ENCODE assay signal across 8 cellular contexts in genomic region chr20:3156811-3157619, GRCh38. TPM values are rescaled to one million over a fixed set of nuclear protein-coding genes. Genes with fewer than 3 reads are reported as not detected.
DNase-seq lines count a peak whose midpoint lies in the region; ATAC-seq and TF ChIP-seq lines count a peak whose summit lies in the region.

No MANE protein-coding gene starts in this region.

- peak overlapping the region in 1 of 4 donors; percentile 79 for H3K4me3 ChIP-seq in upper lobe of left lung

- H3K27ac Mint-ChIP-seq in endothelial cell (ENCODE audit: unreplicated experiment) = no peak overlapping the region

- no peaks in the 10 kb centered on the region for H3K27me3 ChIP-seq in upper lobe of left lung

- H3K4me1 ChIP-seq in upper lobe of left lung = peaks cover 27 to 50% (median 36%) of the 10 kb centered on the region in 4 donors

- H3K36me3 Mint-ChIP-seq in endothelial cell (ENCODE audit: low read depth, unreplicated experiment) = no peaks in the 10 kb centered on the region

- H3K9me3 Mint-ChIP-seq in endothelial cell (ENCODE audit: unreplicated experiment) = no peaks in the 10 kb centered on the region

- WGBS in upper lobe of left lung, 2 donors = 54 to 56% methylated on average over 8 of the region's 8 CpGs

- ATAC-seq in GM19467 (IDR thresholded peaks at IDR 0.05; ENCODE audit: unreplicated experiment) (peak; percentile 47), upper lobe of left lung (ENCODE audit: low FRiP score in 2 of 2) (no peak)

- peaks cover 0 to 27% (median 5%) of the 10 kb centered on the region in 4 donors for H3K36me3 ChIP-seq in upper lobe of left lung

- H3K27me3 Mint-ChIP-seq in endothelial cell (ENCODE audit: unreplicated experiment) = peaks cover 4% of the 10 kb centered on the region

- no peaks in the 10 kb centered on the region for H3K9me3 ChIP-seq in upper lobe of left lung

- no peak for TF ChIP-seq POLR2A in upper lobe of left lung (IDR thresholded peaks at IDR 0.05)

- H3K4me3 Mint-ChIP-seq in endothelial cell (ENCODE audit: unreplicated experiment) = peak overlapping the region; percentile 97

- DNase-seq in CD1c-positive myeloid dendritic cell (ENCODE audit: extremely low spot score) (peak; percentile 61), Kasumi-1 (lab: John Stamatoyannopoulos, UW) (peak; percentile 15 to 33), endothelial cell (ENCODE audit: low spot score) (no peak), upper lobe of left lung (peak in 1 of 2 donors; percentile 45), activated gamma-delta T cell treated with Interleukin-2 at 50 U/mL for 16 hours (no peak), SW480 (ENCODE audit: low spot score) (no peak)
- DNase-seq in activated CD8-positive, alpha-beta memory T cell treated with anti-CD3 and anti-CD28 coated beads, Interleukin-2, amount 50 U/mL, for 48 hours = no peak

- H3K4me1 Mint-ChIP-seq in endothelial cell (ENCODE audit: unreplicated experiment) = peaks cover 19% of the 10 kb centered on the region

- H3K27ac ChIP-seq in upper lobe of left lung = peak overlapping the region in 3 of 4 donors; percentile 26 to 90 (median 46)

- TF ChIP-seq CTCF in endothelial cell (IDR thresholded peaks at IDR 0.05; ENCODE audit: unreplicated experiment) (no peak), upper lobe of left lung (IDR thresholded peaks at IDR 0.05) (no peak)

- no peak for TF ChIP-seq EP300 in upper lobe of left lung (IDR thresholded peaks at IDR 0.05)

RNA-seq across cellular contexts. Expression of gene FASTKD5, which starts 2.6 kb away (rescaled TPM):
- total RNA-seq in endothelial cell (ENCODE audit: unreplicated experiment) (17.2 TPM), upper lobe of left lung (10 to 100 TPM; 10.1 to 24.3 (median 16.5) TPM)

RNA-seq across cellular contexts. Expression of gene UBOX5, which starts 2.6 kb away (rescaled TPM):
- total RNA-seq in endothelial cell (ENCODE audit: unreplicated experiment) = 6.9 TPM
- 10 to 100 TPM in 1 of 6 donors, 1 to 10 TPM in 5; 5.3 to 10.5 (median 7.3) TPM for total RNA-seq in upper lobe of left lung

RNA-seq across cellular contexts. Expression of gene LZTS3, which starts 16.3 kb away (rescaled TPM):
- total RNA-seq in endothelial cell (ENCODE audit: unreplicated experiment) (6.1 TPM), upper lobe of left lung (10 to 100 TPM; 19.1 to 52.2 (median 31.1) TPM)

RNA-seq across cellular contexts. Expression of gene DDRGK1, which starts 47.5 kb away (rescaled TPM):
- total RNA-seq in endothelial cell (ENCODE audit: unreplicated experiment) (45.3 TPM), upper lobe of left lung (100 to 1,000 TPM in 5 of 6 donors, 10 to 100 TPM in 1; 90.2 to 192 (median 110) TPM)

RNA-seq across cellular contexts. Expression of gene ITPA, which starts 52.3 kb away (rescaled TPM):
- total RNA-seq in endothelial cell (ENCODE audit: unreplicated experiment) (45.9 TPM), upper lobe of left lung (10 to 100 TPM; 31.5 to 58.5 (median 43.3) TPM)

Comparison
In these comparisons a context has a peak if more than half of its experiments do, and no peak if none do; other contexts are left out.
1. DNase-seq: peak in CD1c-positive myeloid dendritic cell (single experiment) and Kasumi-1 (2 of 2); none in endothelial cell (single experiment), activated gamma-delta T cell treated with Interleukin-2 at 50 U/mL for 16 hours (single experiment), activated CD8-positive, alpha-beta memory T cell treated with anti-CD3 and anti-CD28 coated beads, Interleukin-2, amount 50 U/mL, for 48 hours (single experiment) and SW480 (single experiment).